ENCODE assay signal across 19 cellular contexts in genomic region chr10:86224354-86225097, GRCh38.
A peak's percentile ranks its signal among the peaks of the same experiment; 100 is the strongest.
DNase-seq lines count a peak whose midpoint lies in the region; ATAC-seq, FAIRE-seq and TF ChIP-seq lines count a peak whose summit lies in the region.
"Had no signal": no experiment of that assay in that cellular context is flagged by ENCODE, and none has a peak within 500 bp of the region (broad histone marks: within the 10 kb centered on the region; RNA-seq: fewer than 3 reads in every experiment).

No MANE protein-coding gene starts in this region.

- H3K4me3 ChIP-seq in kidney (ENCODE audit: low read length in 2 of 2), result no peak overlapping the region
- H3K4me3 ChIP-seq: ascending aorta, ovary, upper lobe of right lung had no signal

- ATAC-seq in GM19455 (IDR thresholded peaks at IDR 0.05; ENCODE audit: unreplicated experiment) (peak; percentile 79), HG02610 (IDR thresholded peaks at IDR 0.05; ENCODE audit: unreplicated experiment) (peak; percentile 61), GM18498 (IDR thresholded peaks at IDR 0.05; ENCODE audit: unreplicated experiment) (no peak)
- ATAC-seq: upper lobe of right lung had no signal

- H3K9ac ChIP-seq in kidney (ENCODE audit: low read length in 2 of 2), result no peak overlapping the region

- no peaks in the 10 kb centered on the region for H3K4me1 ChIP-seq in kidney (ENCODE audit: control insufficient read depth in 1 of 2, insufficient read depth in 1 of 2, low read depth in 1 of 2, low read length in 2 of 2)
- H3K4me1 ChIP-seq: ascending aorta, upper lobe of right lung had no signal

- intact Hi-C loops in kidney (cut with DNase I), result no loop called here

- no peak for TF ChIP-seq CTCF in kidney (IDR thresholded peaks at IDR 0.05; ENCODE audit: borderline replicate concordance, extremely low read depth, insufficient read depth)

- CTCF ChIA-PET in HEK293T (lab: Yijun Ruan, JAX), result no interaction called here

- DNase-seq in MV-4-11 (lab: John Stamatoyannopoulos, UW) (peak; percentile 85), kidney (peak; percentile 26), HEK293T (ENCODE audit: extremely low spot score) (no peak), activated gamma-delta T cell (lab: John Stamatoyannopoulos, UW) (no peak), LoVo (ENCODE audit: low spot score) (no peak)
- DNase-seq: activated CD8-positive, alpha-beta memory T cell treated with anti-CD3 and anti-CD28 coated beads for 24 hours; activated effector memory CD4-positive, alpha-beta T cell treated with anti-CD3 and anti-CD28 coated beads, Interleukin-2, amount 50 U/mL, for 16 hours; NCI-H1092 treated with DMSO at 0.1 percent for 48 hours; ovary; small intestine; stimulated activated naive B cell treated with anti-CD40 and anti-IgM and Interleukin-4, amounts not matched to agents 10 μg/mL and 1 μg/mL and 100 μg/mL, for 72 hours; upper lobe of right lung had no signal

- no peak overlapping the region for H3K27ac ChIP-seq in kidney (ENCODE audit: low read depth in 2 of 2, low read length in 2 of 2)
- H3K27ac ChIP-seq: ascending aorta, epithelial cell of prostate, ovary, upper lobe of right lung, VCaP had no signal

- FAIRE-seq in kidney (lab: Jason Lieb, UNC), result no peak
- FAIRE-seq: colon, small intestine had no signal

- H3K36me3 ChIP-seq in kidney (ENCODE audit: control insufficient read depth in 1 of 2, insufficient read depth in 2 of 2, low read length in 2 of 2), result no peaks in the 10 kb centered on the region
- H3K36me3 ChIP-seq: ascending aorta, ovary, upper lobe of right lung had no signal

- POLR2A ChIA-PET in HEK293T (lab: Yijun Ruan, JAX), result no interaction called here

- no peaks in the 10 kb centered on the region for H3K9me3 ChIP-seq in kidney (ENCODE audit: control insufficient read depth in 1 of 2, low read length in 2 of 2)
- H3K9me3 ChIP-seq: ascending aorta, ovary, upper lobe of right lung had no signal

TF ChIP-seq in HEK293T, 16 proteins besides CTCF, POLR2A, EP300 and RAD21:
- TF ChIP-seq L3MBTL2 (conservative IDR thresholded peaks at IDR 0.05), result no peak
- no peak for TF ChIP-seq LEF1 (IDR thresholded peaks at IDR 0.05; ENCODE audit: borderline replicate concordance)
- no peak for TF ChIP-seq SP1 (IDR thresholded peaks at IDR 0.05)
- no peak for TF ChIP-seq ELF4 (IDR thresholded peaks at IDR 0.05)
- TF ChIP-seq ARNT (IDR thresholded peaks at IDR 0.05), result no peak
- no peak for TF ChIP-seq SUZ12 (IDR thresholded peaks at IDR 0.05)
- TF ChIP-seq PKNOX1 (IDR thresholded peaks at IDR 0.05), result no peak
- no peak for TF ChIP-seq ZNF384 (IDR thresholded peaks at IDR 0.05)
- TF ChIP-seq FOXM1 (IDR thresholded peaks at IDR 0.05; ENCODE audit: borderline replicate concordance), result no peak
- no peak for TF ChIP-seq TARDBP (IDR thresholded peaks at IDR 0.05)
- no peak for TF ChIP-seq FOXA1 (IDR thresholded peaks at IDR 0.05)
- no peak for TF ChIP-seq BHLHE40 (IDR thresholded peaks at IDR 0.05; ENCODE audit: borderline replicate concordance)
- TF ChIP-seq HDGF (IDR thresholded peaks at IDR 0.05; ENCODE audit: borderline replicate concordance), result no peak
- TF ChIP-seq FOXK2 (IDR thresholded peaks at IDR 0.05), result no peak
- TF ChIP-seq NFRKB (IDR thresholded peaks at IDR 0.05), result no peak
- TF ChIP-seq CTBP1 (IDR thresholded peaks at IDR 0.05; ENCODE audit: borderline replicate concordance), result no peak

Comparison
In these comparisons a context has a peak if more than half of its experiments do, and no peak if none do; other contexts are left out.
1. DNase-seq: peak in MV-4-11 (single experiment) and kidney (single experiment); none in HEK293T (single experiment), activated gamma-delta T cell (single experiment) and LoVo (single experiment).